ENCODE assay signal across 8 cellular contexts in the genomic region with DNA sequence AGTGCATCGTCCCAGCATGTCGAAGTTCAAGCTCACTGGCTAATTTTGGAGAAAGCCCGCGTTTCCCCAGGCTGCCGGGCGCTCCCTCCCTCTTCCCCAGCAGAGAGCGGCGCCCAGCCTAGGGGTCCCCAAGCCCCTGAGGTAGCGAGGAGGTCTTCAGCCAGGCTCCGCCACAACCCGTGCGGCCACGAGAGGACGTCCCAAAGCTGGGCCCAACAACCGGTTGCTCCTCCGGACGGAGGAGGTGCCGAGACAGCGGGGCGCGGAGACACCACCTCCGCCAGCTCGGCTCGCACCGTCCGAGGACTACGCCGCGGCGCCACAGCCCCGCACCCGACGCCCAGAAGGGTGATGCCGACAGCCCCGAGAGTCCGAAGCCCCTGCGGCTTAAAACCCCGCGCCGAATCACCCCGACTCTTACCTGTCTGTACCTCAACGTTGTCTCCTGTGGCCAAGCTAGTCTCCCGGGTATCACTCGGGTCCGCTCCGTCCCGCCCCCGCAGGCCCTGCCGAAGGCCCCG. TPM values are rescaled to one million over a fixed set of nuclear protein-coding genes. Genes with fewer than 3 reads are reported as not detected.
DNase-seq lines count a peak whose midpoint lies in the region; ATAC-seq and TF ChIP-seq lines count a peak whose summit lies in the region.

A gene with protein sequence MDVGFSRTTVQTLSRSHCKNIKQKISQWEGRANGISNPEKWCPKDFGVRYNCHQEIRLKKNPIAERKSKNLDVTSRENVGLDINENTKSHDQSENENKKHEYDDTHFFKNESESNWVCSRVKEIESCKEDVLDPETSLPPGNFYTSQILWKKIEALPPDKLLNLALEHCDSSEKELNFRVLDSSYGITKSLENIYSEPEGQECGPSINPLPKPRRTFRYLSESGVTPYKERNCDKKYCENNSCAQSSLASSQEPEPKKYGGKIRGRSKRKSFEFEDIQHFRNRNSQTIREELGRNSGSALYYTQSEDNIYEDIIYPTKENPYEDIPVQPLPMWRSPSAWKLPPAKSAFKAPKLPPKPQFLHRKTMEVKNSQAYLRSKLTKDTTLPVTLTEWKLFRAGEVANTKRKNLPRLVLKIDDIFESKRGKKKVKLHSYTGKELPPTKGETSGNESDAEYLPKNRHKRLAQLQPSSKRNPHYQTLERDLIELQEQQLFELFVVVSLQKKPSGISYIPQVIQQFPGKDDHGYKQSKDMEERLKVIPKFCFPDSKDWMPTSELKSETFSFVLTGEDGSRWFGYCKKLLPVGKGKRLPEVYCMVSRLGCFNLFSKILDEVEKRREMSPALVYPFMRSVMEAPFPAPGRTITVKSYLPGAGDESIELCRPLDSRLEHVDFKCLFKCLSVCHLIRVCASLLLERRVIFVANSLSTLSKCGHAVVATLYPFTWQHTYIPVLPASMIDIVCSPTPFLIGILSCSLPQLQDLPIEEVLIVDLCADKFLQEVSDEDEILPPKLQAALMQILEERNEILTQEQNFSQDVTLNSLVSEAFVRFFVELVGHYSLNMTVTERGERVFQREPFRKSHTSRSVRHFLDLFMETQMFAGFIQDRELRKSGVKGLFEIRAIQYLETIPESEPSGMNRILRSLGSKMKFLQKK (minus strand): TSS at position 488 of the 521 bp plus-strand sequence. CDS start 44,065 bp downstream, outside the sequence.

- no peaks in the 10 kb centered on the region for H3K36me3 ChIP-seq in SU-DHL-6 (ENCODE audit: low read length)
- no peaks in the 10 kb centered on the region for H3K36me3 ChIP-seq in prostate gland

- no peaks in the 10 kb centered on the region for H4K20me1 ChIP-seq in SU-DHL-6 (ENCODE audit: low read depth, low read length)

- H3K27me3 ChIP-seq in SU-DHL-6 (ENCODE audit: low read length) (no peaks in the 10 kb centered on the region), foreskin keratinocyte (no peaks in the 10 kb centered on the region), prostate gland (replicated peaks; ENCODE audit: insufficient read depth) (no peaks in the 10 kb centered on the region)

- H3K27ac ChIP-seq in SU-DHL-6 (ENCODE audit: low read depth, low read length) (no peak within 1 kb of the TSS), foreskin keratinocyte (peak within 1 kb of the TSS; percentile 100), prostate gland (peak within 1 kb of the TSS; percentile 68 to 82)

- H3K79me2 ChIP-seq in SU-DHL-6 (ENCODE audit: insufficient read depth, low read length) = no peaks in the 10 kb centered on the region

- H3K4me1 ChIP-seq in foreskin keratinocyte (peaks cover 8% of the 10 kb centered on the region), prostate gland (replicated peaks) (no peaks in the 10 kb centered on the region)

- H2AFZ ChIP-seq in SU-DHL-6 (ENCODE audit: low read depth, low read length, severe bottlenecking) = peak within 1 kb of the TSS; percentile 98

- H3K4me3 ChIP-seq in SU-DHL-6 (ENCODE audit: insufficient read depth, low read length, poor library complexity, severe bottlenecking) (peak within 1 kb of the TSS; percentile 61), prostate gland (peak within 1 kb of the TSS; percentile 48 to 74)

- H3K9me2 ChIP-seq in SU-DHL-6 (replicated peaks; ENCODE audit: insufficient read depth, low read length) = no peaks in the 10 kb centered on the region

- DNase-seq in 8988T = peak; percentile 22
- no peak for DNase-seq in foreskin keratinocyte
- no peak for DNase-seq in prostate gland (ENCODE audit: low spot score)
- DNase-seq in NCI-H526 treated with DMSO at 0.1 percent for 48 hours (lab: John Stamatoyannopoulos, UW) = no peak
- DNase-seq in hippocampal formation (lab: John Stamatoyannopoulos, UW) = no peak

- intact Hi-C loops in prostate gland (cut with DNase I) = loop anchor here (5.0 kb wide), 1 partner anchor 322 kb away; no protein-coding TSS in a partner anchor

- under 1% methylated on average over 45 of the region's 50 CpGs for WGBS in prostate gland

- ATAC-seq in GM18517 (IDR thresholded peaks at IDR 0.05; ENCODE audit: unreplicated experiment) (peak; percentile 60), HG02973 (IDR thresholded peaks at IDR 0.05; ENCODE audit: unreplicated experiment) (peak; percentile 44), foreskin keratinocyte (peak; percentile 23)

- no peak for TF ChIP-seq CTCF in SU-DHL-6 (IDR thresholded peaks at IDR 0.05; ENCODE audit: insufficient read depth, low read length, poor library complexity, severe bottlenecking)
- TF ChIP-seq CTCF in foreskin keratinocyte (conservative IDR thresholded peaks at IDR 0.05) = peak; percentile 5
- TF ChIP-seq CTCF in prostate gland (IDR thresholded peaks at IDR 0.05) = no peak

- peak; percentile 72 for TF ChIP-seq POLR2A in prostate gland (IDR thresholded peaks at IDR 0.05)

- no peaks in the 10 kb centered on the region for H3K9me3 ChIP-seq in SU-DHL-6 (ENCODE audit: insufficient read depth, low read length)
- no peaks in the 10 kb centered on the region for H3K9me3 ChIP-seq in prostate gland

- H3K4me2 ChIP-seq in SU-DHL-6 (ENCODE audit: low read depth, low read length, poor library complexity, severe bottlenecking) = peak within 1 kb of the TSS; percentile 85

- H3F3A ChIP-seq in SU-DHL-6 (ENCODE audit: insufficient read depth) = no peaks in the 10 kb centered on the region

- H3K9ac ChIP-seq in SU-DHL-6 (ENCODE audit: low read length) = peak within 1 kb of the TSS; percentile 55

RNA-seq across cellular contexts. Expression of the gene that starts here (rescaled TPM):
- total RNA-seq in foreskin keratinocyte = 6.1 and 6.9 TPM in 2 replicates
- 1.9 and 2.6 TPM in 2 replicates for polyA plus RNA-seq in foreskin keratinocyte
- 10 to 100 TPM in 1 of 2 donors, 1 to 10 TPM in 1; 2.9 to 10.6 TPM for total RNA-seq in prostate gland
